Comparison of ENCODE assay signal across 9 cellular contexts in the genomic region with DNA sequence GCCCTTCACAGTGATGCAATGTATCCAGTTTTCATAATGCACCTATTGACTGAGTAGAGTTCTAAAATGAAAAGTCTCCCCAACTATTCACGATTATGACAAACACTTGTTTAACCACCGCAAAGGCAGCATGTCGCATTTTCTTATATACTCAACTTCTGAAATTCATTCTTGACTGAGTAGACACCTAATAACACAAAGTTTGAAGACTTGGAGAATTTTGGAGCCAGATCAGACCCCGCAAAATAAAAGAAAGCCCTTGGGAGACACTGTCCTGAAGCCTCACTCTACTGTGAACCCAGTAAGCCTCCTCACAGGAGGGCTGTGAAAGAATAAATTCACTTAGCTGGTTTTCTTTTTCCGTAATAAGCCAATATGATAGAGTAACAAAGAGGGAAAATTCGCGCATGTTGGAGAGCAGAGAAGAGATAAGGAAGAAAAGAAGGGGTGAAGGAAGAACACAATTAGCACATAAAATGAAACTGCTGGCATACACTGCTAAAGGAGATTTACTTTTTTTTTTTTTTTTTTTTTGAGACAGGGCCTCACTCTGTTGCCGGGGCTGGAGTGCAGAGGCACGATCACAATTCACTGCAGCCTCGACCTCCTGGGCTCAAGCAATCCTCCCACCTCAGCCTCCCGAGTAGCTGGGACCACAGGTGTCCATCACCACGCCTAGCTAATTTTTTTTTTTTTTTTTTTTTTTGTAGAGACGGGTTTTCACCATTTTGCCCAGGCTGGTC. TPM values are rescaled to one million over a fixed set of nuclear protein-coding genes. Genes with fewer than 3 reads are reported as not detected.
DNase-seq lines count a peak whose midpoint lies in the region; ATAC-seq and TF ChIP-seq lines count a peak whose summit lies in the region.
"Had no signal": no experiment of that assay in that cellular context is flagged by ENCODE, and none has a peak within 500 bp of the region (broad histone marks: within the 10 kb centered on the region; RNA-seq: fewer than 3 reads in every experiment).

No MANE protein-coding gene starts in this region.

- H3K56ac ChIP-seq in IMR-90 (ENCODE audit: extremely low read depth, insufficient read depth, low read length) = no peak overlapping the region; the same call in 1 of the 2 replicates

- peaks cover 0 to 10% of the 10 kb centered on the region in 2 experiments; a peak in 1 of 4 replicates for H3K79me1 ChIP-seq in IMR-90 (ENCODE audit: low read depth in 1 of 2, low read length in 2 of 2)
- H3K79me1 ChIP-seq in neuronal stem cell (ENCODE audit: low read depth, low read length) = peaks cover 2% of the 10 kb centered on the region

- POLR2A ChIA-PET in IMR-90 (lab: Charles Lee; ENCODE audit: unreplicated experiment) = no interaction called here

- no peaks in the 10 kb centered on the region for H4K20me1 ChIP-seq in IMR-90 (ENCODE audit: insufficient read depth, low read length)

- no peak overlapping the region for H3K18ac ChIP-seq in IMR-90 (ENCODE audit: low read depth, low read length)
- H3K18ac ChIP-seq in neuronal stem cell (ENCODE audit: low read length) = no peak overlapping the region

- H4K8ac ChIP-seq in IMR-90 (ENCODE audit: low read depth in 2 of 2, low read length in 2 of 2) (no peak overlapping the region; a peak in 1 of 4 replicates), neuronal stem cell (ENCODE audit: low read depth, low read length) (no peak overlapping the region)

- H2BK120ac ChIP-seq in IMR-90 (ENCODE audit: low read depth, low read length) (no peak overlapping the region), neuronal stem cell (ENCODE audit: low read depth, low read length) (no peak overlapping the region)

- H3K9me3 ChIP-seq in IMR-90 (ENCODE audit: control insufficient read depth, insufficient read depth, low read length) (no peaks in the 10 kb centered on the region), neuronal stem cell (replicated peaks in 1 of 2; ENCODE audit: control insufficient read depth in 2 of 2, insufficient read depth in 1 of 2, low read depth in 1 of 2, low read length in 2 of 2) (peaks cover 0 to 3% of the 10 kb centered on the region in 2 donors), body of pancreas (no peaks in the 10 kb centered on the region), esophagus squamous epithelium (no peaks in the 10 kb centered on the region)
- H3K9me3 ChIP-seq in effector memory CD4-positive, alpha-beta T cell (ENCODE audit: control insufficient read depth, low read length) = no peaks in the 10 kb centered on the region

- H2AFZ ChIP-seq in IMR-90 (replicated peaks; ENCODE audit: low read length, poor library complexity) = peak overlapping the region; percentile 95
- H2AFZ ChIP-seq in neuronal stem cell (ENCODE audit: low read length) = peak overlapping the region; percentile 96

- TF ChIP-seq CTCF in CD14-positive monocyte (IDR thresholded peaks at IDR 0.05) (no peak), IMR-90 (conservative IDR thresholded peaks at IDR 0.05; ENCODE audit: low read depth, low read length) (no peak), body of pancreas (IDR thresholded peaks at IDR 0.05) (no peak), esophagus squamous epithelium (IDR thresholded peaks at IDR 0.05) (no peak)

- H3K9me3 Mint-ChIP-seq in CD14-positive monocyte = peaks cover 0 to 4% (median 0%) of the 10 kb centered on the region in 7 donors

- no peak overlapping the region for H4K5ac ChIP-seq in IMR-90 (ENCODE audit: low read depth, low read length)

- 78% methylated on average over 3 of the region's 13 CpGs; no CpG with 5 or more reads in 1 of the 2 experiments for WGBS in IMR-90 (ENCODE audit: extremely low coverage in 2 of 2, insufficient read length in 1 of 2), 2 experiments
- WGBS in neuronal stem cell (ENCODE audit: extremely low coverage in 2 of 2, insufficient read length in 2 of 2, insufficient replicate concordance in 1 of 2), 2 donors = no CpG with 5 or more reads among the region's 13 CpGs
- 73 to 76% methylated on average over 13 of the region's 13 CpGs for WGBS in body of pancreas, 2 donors
- WGBS in esophagus squamous epithelium, 2 donors = 78 to 86% methylated on average over 11 to 13 of the region's 13 CpGs

- H3K36me3 Mint-ChIP-seq in CD14-positive monocyte = peaks cover 0 to 4% of the 10 kb centered on the region in 2 donors

- H3K27ac ChIP-seq in IMR-90 (ENCODE audit: insufficient read depth, low read length) (no peak overlapping the region), neuronal stem cell (replicated peaks; ENCODE audit: low read length) (no peak overlapping the region), body of pancreas (no peak overlapping the region), esophagus squamous epithelium (no peak overlapping the region)
- H3K27ac ChIP-seq in effector memory CD4-positive, alpha-beta T cell (ENCODE audit: insufficient read depth, low read length, poor library complexity, severe bottlenecking) = no peak overlapping the region

- H4K91ac ChIP-seq in IMR-90 (ENCODE audit: insufficient read depth, low read depth, low read length) (no peak overlapping the region), neuronal stem cell (ENCODE audit: low read depth, low read length, poor library complexity) (no peak overlapping the region)

- H2AK9ac ChIP-seq in IMR-90 (replicated peaks; ENCODE audit: low read depth, low read length, poor library complexity) = peak overlapping the region; percentile 30

- no peak overlapping the region for H3K14ac ChIP-seq in IMR-90 (replicated peaks; ENCODE audit: low read depth, low read length)
- H3K14ac ChIP-seq in neuronal stem cell (ENCODE audit: low read length) = no peak overlapping the region

- dilution Hi-C loops in IMR-90 (cut with HindIII; ENCODE audit: low sequenced_read_pairs, unreplicated experiment) = no loop called here

- H2BK20ac ChIP-seq in IMR-90 (ENCODE audit: low read depth, low read length) = no peak overlapping the region

- TF ChIP-seq POLR2A in IMR-90 (IDR thresholded peaks at IDR 0.05; ENCODE audit: low read depth, low read length) (no peak), body of pancreas (IDR thresholded peaks at IDR 0.05) (no peak), esophagus squamous epithelium (IDR thresholded peaks at IDR 0.05) (no peak)

- H2AK5ac ChIP-seq in IMR-90 (ENCODE audit: low read depth, low read length) (no peak overlapping the region), neuronal stem cell (ENCODE audit: low read depth, low read length) (no peak overlapping the region)

- H3K9me1 ChIP-seq in IMR-90 (ENCODE audit: insufficient read depth, low read length) = peaks cover 8% of the 10 kb centered on the region; the same call in 1 of the 2 replicates

- ATAC-seq in IMR-90 (ENCODE audit: low read depth) (no peak), body of pancreas (no peak), left lobe of liver (no peak)

- peaks cover 20 to 35% (median 25%) of the 10 kb centered on the region in 3 donors for H3K27me3 Mint-ChIP-seq in CD14-positive monocyte (ENCODE audit: low read depth in 3 of 3)

- CTCF ChIA-PET in IMR-90 (lab: Yijun Ruan, JAX) = no interaction called here

- H2BK15ac ChIP-seq in IMR-90 (ENCODE audit: low read depth, low read length) = peak overlapping the region; percentile 94; the same call in 2 of the 3 replicates
- no peak overlapping the region for H2BK15ac ChIP-seq in neuronal stem cell (ENCODE audit: low read length)

- H2BK5ac ChIP-seq in IMR-90 (ENCODE audit: low read depth, low read length, poor library complexity, severe bottlenecking) = no peak overlapping the region
- no peak overlapping the region for H2BK5ac ChIP-seq in neuronal stem cell (ENCODE audit: low read length)

- no peak overlapping the region for H2BK12ac ChIP-seq in neuronal stem cell (ENCODE audit: low read length)

- peak overlapping the region; percentile 87 for H3K4me2 ChIP-seq in IMR-90 (ENCODE audit: low read depth, low read length)
- peak overlapping the region; percentile 85 for H3K4me2 ChIP-seq in neuronal stem cell (ENCODE audit: insufficient read depth, low read length, poor library complexity, severe bottlenecking)

- H3K27ac Mint-ChIP-seq in CD14-positive monocyte = no peak overlapping the region

- TF ChIP-seq RAD21 in IMR-90 (IDR thresholded peaks at IDR 0.05; ENCODE audit: low read length) = no peak

- H3K36me3 ChIP-seq in IMR-90 (ENCODE audit: control insufficient read depth, insufficient read depth, low read length) = no peaks in the 10 kb centered on the region
- H3K36me3 ChIP-seq in effector memory CD4-positive, alpha-beta T cell (ENCODE audit: control insufficient read depth, insufficient read depth, low read length) = no peaks in the 10 kb centered on the region
- H3K36me3 ChIP-seq in neuronal stem cell (replicated peaks in 1 of 2; ENCODE audit: control insufficient read depth in 2 of 2, insufficient read depth in 2 of 2, low read length in 2 of 2) = no peaks in the 10 kb centered on the region
- H3K36me3 ChIP-seq in body of pancreas (replicated peaks in 1 of 2; ENCODE audit: insufficient read depth in 1 of 2, low read depth in 2 of 2) = no peaks in the 10 kb centered on the region
- no peaks in the 10 kb centered on the region for H3K36me3 ChIP-seq in esophagus squamous epithelium

- H3K4me3 Mint-ChIP-seq in CD14-positive monocyte = peak overlapping the region; percentile 74 to 92

- no peak overlapping the region for H3K23ac ChIP-seq in IMR-90 (ENCODE audit: low read depth, low read length)
- H3K23ac ChIP-seq in neuronal stem cell (ENCODE audit: low read depth, low read length, poor library complexity) = no peak overlapping the region

- peaks cover 10% of the 10 kb centered on the region for H3K4me1 ChIP-seq in IMR-90 (ENCODE audit: control insufficient read depth, insufficient read depth, low read length)
- H3K4me1 ChIP-seq in effector memory CD4-positive, alpha-beta T cell (ENCODE audit: control insufficient read depth, insufficient read depth, low read length, poor library complexity, severe bottlenecking) = peaks cover 12% of the 10 kb centered on the region
- peaks cover 6 to 7% of the 10 kb centered on the region in 2 donors for H3K4me1 ChIP-seq in neuronal stem cell (ENCODE audit: control insufficient read depth in 2 of 2, insufficient read depth in 1 of 2, low read depth in 1 of 2, low read length in 2 of 2)
- peaks cover 17% of the 10 kb centered on the region for H3K4me1 ChIP-seq in body of pancreas
- peaks cover 8 to 24% (median 15%) of the 10 kb centered on the region in 3 donors for H3K4me1 ChIP-seq in esophagus squamous epithelium

- no TSS peak for BruUV-seq in IMR-90 (replicated peaks; lab: Mats Ljungman, UMichigan)

- no peak overlapping the region for H3K4ac ChIP-seq in IMR-90 (ENCODE audit: low read depth, low read length)
- no peak overlapping the region for H3K4ac ChIP-seq in neuronal stem cell (ENCODE audit: low read length)

- intact Hi-C loops in CD14-positive monocyte (cut with micrococcal nuclease) (no loop called here), IMR-90 (cut with micrococcal nuclease) (no loop called here), body of pancreas (cut with DNase I) (no loop called here), esophagus squamous epithelium (cut with DNase I) (no loop called here)

- H3K4me1 Mint-ChIP-seq in CD14-positive monocyte = peaks cover 18% of the 10 kb centered on the region

- H3K9ac ChIP-seq in IMR-90 (ENCODE audit: low read depth, low read length) = no peak overlapping the region
- peak overlapping the region; percentile 89 for H3K9ac ChIP-seq in neuronal stem cell (ENCODE audit: low read depth, low read length, poor library complexity)

- H3K27me3 ChIP-seq in IMR-90 (ENCODE audit: control insufficient read depth, insufficient read depth, low read length) (no peaks in the 10 kb centered on the region; the same call in 1 of the 2 replicates), neuronal stem cell (ENCODE audit: control insufficient read depth in 3 of 3, insufficient read depth in 3 of 3, low read depth in 1 of 3, low read length in 3 of 3) (peaks cover 0 to 2% (median 0%) of the 10 kb centered on the region in 3 experiments), body of pancreas (no peaks in the 10 kb centered on the region), esophagus squamous epithelium (peaks cover 0 to 76% (median 2%) of the 10 kb centered on the region in 4 donors)
- peaks cover 16% of the 10 kb centered on the region for H3K27me3 ChIP-seq in effector memory CD4-positive, alpha-beta T cell (replicated peaks; ENCODE audit: control insufficient read depth, insufficient read depth, low read length, poor library complexity, severe bottlenecking)

- in situ Hi-C loops in IMR-90 (cut with MboI; ENCODE audit: low sequenced_read_pairs) = loop anchor here (10.0 kb wide), 1 partner anchor 93 kb away; no protein-coding TSS in a partner anchor

- DNase-seq in CD14-positive monocyte (ENCODE audit: low spot score) (no peak), IMR-90 (no peak), neuronal stem cell (ENCODE audit: low spot score) (no peak), body of pancreas (no peak), left lobe of liver (ENCODE audit: low spot score) (no peak), hepatic stellate cell (ENCODE audit: low spot score) (no peak), esophagus squamous epithelium (lab: John Stamatoyannopoulos, UW) (no peak)
- DNase-seq in effector memory CD4-positive, alpha-beta T cell = no peak
- DNase-seq: NCI-H2227 treated with DMSO at 0.1 percent for 48 hours had no signal

- H3K4me3 ChIP-seq in IMR-90 (ENCODE audit: insufficient read depth, low read depth, low read length) (peak overlapping the region; percentile 96; the same call in 1 of the 2 replicates), neuronal stem cell (ENCODE audit: low read length in 2 of 2) (peak overlapping the region; percentile 61 to 86), body of pancreas (no peak overlapping the region), esophagus squamous epithelium (peak overlapping the region in 2 of 4 donors; percentile 64 to 73)
- H3K4me3 ChIP-seq in effector memory CD4-positive, alpha-beta T cell (ENCODE audit: insufficient read depth, low read depth, low read length, poor library complexity, severe bottlenecking) = peak overlapping the region; percentile 58

RNA-seq across cellular contexts. Expression of a gene that starts 0.5 kb away (rescaled TPM):
- polyA plus RNA-seq in CD14-positive monocyte (not detected), IMR-90 (2012; rRNA removed) (4.1 and 4.2 TPM in 2 replicates)
- total RNA-seq in IMR-90 (2012; rRNA removed) (2.3 and 3.3 TPM in 2 replicates), body of pancreas (1 to 10 TPM; 2.3 to 6.9 TPM), left lobe of liver (0.15 TPM), esophagus squamous epithelium (1 to 10 TPM in 1 of 4 donors, under 1 TPM in 3; 0.31 to 1.1 (median 0.66) TPM)
- 1.9 and 2.2 TPM in 2 replicates for polyA plus RNA-seq in IMR-90 (2012; cell fraction: cytosol; rRNA removed)
- polyA plus RNA-seq in IMR-90 (2012; cell fraction: nucleus; rRNA removed; ENCODE audit: low replicate concordance) = 7.8 and 14.6 TPM in 2 replicates
- 13.7 TPM for polyA plus RNA-seq in neuronal stem cell (2013, experiment 1 of 2)
- 14.1 TPM for polyA plus RNA-seq in neuronal stem cell (2013, experiment 2 of 2)

RNA-seq across cellular contexts. Expression of a gene that starts 13.5 kb away (rescaled TPM):
- polyA plus RNA-seq in CD14-positive monocyte = 10 to 100 TPM; 23.4 to 29.4 TPM
- total RNA-seq in IMR-90 (2012; rRNA removed) = 45.0 and 80.3 TPM in 2 replicates
- polyA plus RNA-seq in IMR-90 (2012; rRNA removed) = 26.7 and 32.4 TPM in 2 replicates
- 59.8 and 60.1 TPM in 2 replicates for polyA plus RNA-seq in IMR-90 (2012; cell fraction: cytosol; rRNA removed)
- 18.1 and 26.0 TPM in 2 replicates for polyA plus RNA-seq in IMR-90 (2012; cell fraction: nucleus; rRNA removed; ENCODE audit: low replicate concordance)
- polyA plus RNA-seq in neuronal stem cell (2013, experiment 1 of 2) = 58.2 TPM
- 60.1 TPM for polyA plus RNA-seq in neuronal stem cell (2013, experiment 2 of 2)
- total RNA-seq in body of pancreas = 10 to 100 TPM; 17.1 to 23.1 TPM
- total RNA-seq in left lobe of liver = 10.7 TPM
- 10 to 100 TPM; 16.5 to 25.4 (median 22.0) TPM for total RNA-seq in esophagus squamous epithelium

Comparison
In these comparisons a context has a peak if more than half of its experiments do, and no peak if none do; other contexts are left out.
1. H3K4me3 ChIP-seq: peak in IMR-90 (single experiment), effector memory CD4-positive, alpha-beta T cell (single experiment) and neuronal stem cell (2 of 2); none in body of pancreas (0 of 2).